Comparison of ENCODE assay signal across 1 cellular context in the genomic region with DNA sequence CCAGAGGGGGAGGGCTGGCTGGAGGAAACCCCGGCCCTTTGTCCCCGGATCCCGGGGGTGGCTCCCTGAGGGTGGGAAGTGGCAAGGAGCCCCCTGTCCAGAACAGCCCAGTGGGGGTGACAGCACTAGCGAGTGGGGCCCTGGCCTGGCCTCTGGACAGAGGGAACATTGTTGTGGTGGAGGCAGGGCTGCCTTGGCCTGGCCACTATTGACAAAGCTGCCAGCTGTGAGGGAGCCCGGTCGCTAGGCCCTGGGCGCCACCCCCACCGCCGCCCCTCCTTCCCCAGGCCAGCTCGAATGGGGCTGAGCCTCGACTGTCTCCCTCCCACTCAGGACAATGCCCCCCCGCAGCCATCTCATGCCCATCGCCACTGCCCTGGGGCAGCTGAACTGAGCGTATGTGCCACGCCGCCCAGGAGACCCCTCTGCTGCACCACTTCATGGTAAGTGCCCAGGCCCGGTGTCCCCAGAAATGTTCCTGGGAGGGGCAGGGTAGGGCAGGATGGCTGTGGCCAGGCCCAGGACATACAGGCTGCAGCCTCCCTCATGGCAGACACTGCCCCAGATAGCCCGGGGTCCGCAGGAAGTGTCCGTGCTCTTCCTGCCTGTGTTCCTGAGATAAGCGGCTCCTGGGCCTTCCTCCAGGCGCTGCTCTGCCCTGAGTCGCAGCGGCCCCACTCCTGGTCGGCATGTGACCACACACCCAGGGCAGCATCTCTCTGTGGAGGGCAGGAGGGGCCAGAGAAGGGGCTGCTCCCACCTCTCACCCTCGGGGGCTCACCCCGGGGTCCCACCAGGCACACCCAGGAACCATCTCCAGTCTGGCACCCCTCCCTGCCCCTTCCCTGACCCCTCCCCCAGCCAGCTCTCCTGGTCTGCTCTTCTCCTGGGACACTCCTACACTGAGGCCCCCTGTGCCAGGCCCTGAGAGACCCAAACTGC.
TF ChIP-seq lines count a peak whose summit lies in the region.

No MANE protein-coding gene starts in this region.

TF ChIP-seq in K562, 482 proteins besides CTCF, POLR2A, EP300 and RAD21 (continued from another document and continues in another):
- TF ChIP-seq, protein P1, sequence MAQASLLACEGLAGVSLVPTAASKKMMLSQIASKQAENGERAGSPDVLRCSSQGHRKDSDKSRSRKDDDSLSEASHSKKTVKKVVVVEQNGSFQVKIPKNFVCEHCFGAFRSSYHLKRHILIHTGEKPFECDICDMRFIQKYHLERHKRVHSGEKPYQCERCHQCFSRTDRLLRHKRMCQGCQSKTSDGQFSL (CRISPR knock-in tag; IDR thresholded peaks at IDR 0.05): peak; percentile 79
- TF ChIP-seq, protein P1 (tag; IDR thresholded peaks at IDR 0.05): no peak
- TF ChIP-seq LCOR (CRISPR knock-in tag; IDR thresholded peaks at IDR 0.05): no peak
- TF ChIP-seq ZBED1 (IDR thresholded peaks at IDR 0.05): no peak
- TF ChIP-seq, protein P2, sequence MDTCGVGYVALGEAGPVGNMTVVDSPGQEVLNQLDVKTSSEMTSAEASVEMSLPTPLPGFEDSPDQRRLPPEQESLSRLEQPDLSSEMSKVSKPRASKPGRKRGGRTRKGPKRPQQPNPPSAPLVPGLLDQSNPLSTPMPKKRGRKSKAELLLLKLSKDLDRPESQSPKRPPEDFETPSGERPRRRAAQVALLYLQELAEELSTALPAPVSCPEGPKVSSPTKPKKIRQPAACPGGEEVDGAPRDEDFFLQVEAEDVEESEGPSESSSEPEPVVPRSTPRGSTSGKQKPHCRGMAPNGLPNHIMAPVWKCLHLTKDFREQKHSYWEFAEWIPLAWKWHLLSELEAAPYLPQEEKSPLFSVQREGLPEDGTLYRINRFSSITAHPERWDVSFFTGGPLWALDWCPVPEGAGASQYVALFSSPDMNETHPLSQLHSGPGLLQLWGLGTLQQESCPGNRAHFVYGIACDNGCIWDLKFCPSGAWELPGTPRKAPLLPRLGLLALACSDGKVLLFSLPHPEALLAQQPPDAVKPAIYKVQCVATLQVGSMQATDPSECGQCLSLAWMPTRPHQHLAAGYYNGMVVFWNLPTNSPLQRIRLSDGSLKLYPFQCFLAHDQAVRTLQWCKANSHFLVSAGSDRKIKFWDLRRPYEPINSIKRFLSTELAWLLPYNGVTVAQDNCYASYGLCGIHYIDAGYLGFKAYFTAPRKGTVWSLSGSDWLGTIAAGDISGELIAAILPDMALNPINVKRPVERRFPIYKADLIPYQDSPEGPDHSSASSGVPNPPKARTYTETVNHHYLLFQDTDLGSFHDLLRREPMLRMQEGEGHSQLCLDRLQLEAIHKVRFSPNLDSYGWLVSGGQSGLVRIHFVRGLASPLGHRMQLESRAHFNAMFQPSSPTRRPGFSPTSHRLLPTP (IDR thresholded peaks at IDR 0.05; ENCODE audit: borderline replicate concordance, extremely low read depth, insufficient read length): no peak
- TF ChIP-seq, protein P3, sequence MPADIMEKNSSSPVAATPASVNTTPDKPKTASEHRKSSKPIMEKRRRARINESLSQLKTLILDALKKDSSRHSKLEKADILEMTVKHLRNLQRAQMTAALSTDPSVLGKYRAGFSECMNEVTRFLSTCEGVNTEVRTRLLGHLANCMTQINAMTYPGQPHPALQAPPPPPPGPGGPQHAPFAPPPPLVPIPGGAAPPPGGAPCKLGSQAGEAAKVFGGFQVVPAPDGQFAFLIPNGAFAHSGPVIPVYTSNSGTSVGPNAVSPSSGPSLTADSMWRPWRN (IDR thresholded peaks at IDR 0.05; ENCODE audit: low read depth): no peak
- TF ChIP-seq ARID2 (IDR thresholded peaks at IDR 0.05): no peak
- no peak for TF ChIP-seq ZNF695 (CRISPR knock-in tag; IDR thresholded peaks at IDR 0.05)
- TF ChIP-seq GTF2A2 (tag; IDR thresholded peaks at IDR 0.05): no peak
- peak; percentile 76; the same call in 1 of the 2 replicates for TF ChIP-seq MYNN (IDR thresholded peaks at IDR 0.05)
- TF ChIP-seq MYNN (CRISPR knock-in tag; IDR thresholded peaks at IDR 0.05): no peak
- TF ChIP-seq, protein P4, sequence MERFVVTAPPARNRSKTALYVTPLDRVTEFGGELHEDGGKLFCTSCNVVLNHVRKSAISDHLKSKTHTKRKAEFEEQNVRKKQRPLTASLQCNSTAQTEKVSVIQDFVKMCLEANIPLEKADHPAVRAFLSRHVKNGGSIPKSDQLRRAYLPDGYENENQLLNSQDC (CRISPR knock-in tag; IDR thresholded peaks at IDR 0.05): no peak
- TF ChIP-seq PURB (CRISPR knock-in tag; IDR thresholded peaks at IDR 0.05; ENCODE audit: low read depth): no peak
- TF ChIP-seq, protein P5, sequence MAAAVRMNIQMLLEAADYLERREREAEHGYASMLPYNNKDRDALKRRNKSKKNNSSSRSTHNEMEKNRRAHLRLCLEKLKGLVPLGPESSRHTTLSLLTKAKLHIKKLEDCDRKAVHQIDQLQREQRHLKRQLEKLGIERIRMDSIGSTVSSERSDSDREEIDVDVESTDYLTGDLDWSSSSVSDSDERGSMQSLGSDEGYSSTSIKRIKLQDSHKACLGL (CRISPR knock-in tag; IDR thresholded peaks at IDR 0.05; ENCODE audit: borderline replicate concordance, poor library complexity, severe bottlenecking): no peak
- TF ChIP-seq HCFC1 (IDR thresholded peaks at IDR 0.05; ENCODE audit: low read depth, low read length): no peak
- peak; percentile 47 for TF ChIP-seq RB1 (IDR thresholded peaks at IDR 0.05; ENCODE audit: low read depth)
- no peak for TF ChIP-seq COPS2 (conservative IDR thresholded peaks at IDR 0.05)
- TF ChIP-seq, protein P6, sequence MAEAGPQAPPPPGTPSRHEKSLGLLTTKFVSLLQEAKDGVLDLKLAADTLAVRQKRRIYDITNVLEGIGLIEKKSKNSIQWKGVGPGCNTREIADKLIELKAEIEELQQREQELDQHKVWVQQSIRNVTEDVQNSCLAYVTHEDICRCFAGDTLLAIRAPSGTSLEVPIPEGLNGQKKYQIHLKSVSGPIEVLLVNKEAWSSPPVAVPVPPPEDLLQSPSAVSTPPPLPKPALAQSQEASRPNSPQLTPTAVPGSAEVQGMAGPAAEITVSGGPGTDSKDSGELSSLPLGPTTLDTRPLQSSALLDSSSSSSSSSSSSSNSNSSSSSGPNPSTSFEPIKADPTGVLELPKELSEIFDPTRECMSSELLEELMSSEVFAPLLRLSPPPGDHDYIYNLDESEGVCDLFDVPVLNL (CRISPR knock-in tag; IDR thresholded peaks at IDR 0.05; ENCODE audit: low read depth): no peak
- no peak for TF ChIP-seq ZNF143 (CRISPR knock-in tag; IDR thresholded peaks at IDR 0.05)
- no peak for TF ChIP-seq MAFG (tag; conservative IDR thresholded peaks at IDR 0.05)
- no peak for TF ChIP-seq MEF2D (tag; conservative IDR thresholded peaks at IDR 0.05; ENCODE audit: low read depth)
- TF ChIP-seq KLF6 (CRISPR knock-in tag; IDR thresholded peaks at IDR 0.05; ENCODE audit: borderline replicate concordance): 0 out of 2 replicates have a peak, but pooled peaks have one; percentile 14
- TF ChIP-seq, protein P7, sequence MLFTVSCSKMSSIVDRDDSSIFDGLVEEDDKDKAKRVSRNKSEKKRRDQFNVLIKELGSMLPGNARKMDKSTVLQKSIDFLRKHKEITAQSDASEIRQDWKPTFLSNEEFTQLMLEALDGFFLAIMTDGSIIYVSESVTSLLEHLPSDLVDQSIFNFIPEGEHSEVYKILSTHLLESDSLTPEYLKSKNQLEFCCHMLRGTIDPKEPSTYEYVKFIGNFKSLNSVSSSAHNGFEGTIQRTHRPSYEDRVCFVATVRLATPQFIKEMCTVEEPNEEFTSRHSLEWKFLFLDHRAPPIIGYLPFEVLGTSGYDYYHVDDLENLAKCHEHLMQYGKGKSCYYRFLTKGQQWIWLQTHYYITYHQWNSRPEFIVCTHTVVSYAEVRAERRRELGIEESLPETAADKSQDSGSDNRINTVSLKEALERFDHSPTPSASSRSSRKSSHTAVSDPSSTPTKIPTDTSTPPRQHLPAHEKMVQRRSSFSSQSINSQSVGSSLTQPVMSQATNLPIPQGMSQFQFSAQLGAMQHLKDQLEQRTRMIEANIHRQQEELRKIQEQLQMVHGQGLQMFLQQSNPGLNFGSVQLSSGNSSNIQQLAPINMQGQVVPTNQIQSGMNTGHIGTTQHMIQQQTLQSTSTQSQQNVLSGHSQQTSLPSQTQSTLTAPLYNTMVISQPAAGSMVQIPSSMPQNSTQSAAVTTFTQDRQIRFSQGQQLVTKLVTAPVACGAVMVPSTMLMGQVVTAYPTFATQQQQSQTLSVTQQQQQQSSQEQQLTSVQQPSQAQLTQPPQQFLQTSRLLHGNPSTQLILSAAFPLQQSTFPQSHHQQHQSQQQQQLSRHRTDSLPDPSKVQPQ (CRISPR knock-in tag; IDR thresholded peaks at IDR 0.05; ENCODE audit: borderline replicate concordance): no peak
- TF ChIP-seq, protein P8, sequence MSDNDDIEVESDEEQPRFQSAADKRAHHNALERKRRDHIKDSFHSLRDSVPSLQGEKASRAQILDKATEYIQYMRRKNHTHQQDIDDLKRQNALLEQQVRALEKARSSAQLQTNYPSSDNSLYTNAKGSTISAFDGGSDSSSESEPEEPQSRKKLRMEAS (CRISPR knock-in tag; IDR thresholded peaks at IDR 0.05): peak; percentile 83
- TF ChIP-seq, protein P9, sequence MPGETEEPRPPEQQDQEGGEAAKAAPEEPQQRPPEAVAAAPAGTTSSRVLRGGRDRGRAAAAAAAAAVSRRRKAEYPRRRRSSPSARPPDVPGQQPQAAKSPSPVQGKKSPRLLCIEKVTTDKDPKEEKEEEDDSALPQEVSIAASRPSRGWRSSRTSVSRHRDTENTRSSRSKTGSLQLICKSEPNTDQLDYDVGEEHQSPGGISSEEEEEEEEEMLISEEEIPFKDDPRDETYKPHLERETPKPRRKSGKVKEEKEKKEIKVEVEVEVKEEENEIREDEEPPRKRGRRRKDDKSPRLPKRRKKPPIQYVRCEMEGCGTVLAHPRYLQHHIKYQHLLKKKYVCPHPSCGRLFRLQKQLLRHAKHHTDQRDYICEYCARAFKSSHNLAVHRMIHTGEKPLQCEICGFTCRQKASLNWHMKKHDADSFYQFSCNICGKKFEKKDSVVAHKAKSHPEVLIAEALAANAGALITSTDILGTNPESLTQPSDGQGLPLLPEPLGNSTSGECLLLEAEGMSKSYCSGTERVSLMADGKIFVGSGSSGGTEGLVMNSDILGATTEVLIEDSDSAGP (CRISPR knock-in tag; IDR thresholded peaks at IDR 0.05): no peak
- TF ChIP-seq, protein P10, sequence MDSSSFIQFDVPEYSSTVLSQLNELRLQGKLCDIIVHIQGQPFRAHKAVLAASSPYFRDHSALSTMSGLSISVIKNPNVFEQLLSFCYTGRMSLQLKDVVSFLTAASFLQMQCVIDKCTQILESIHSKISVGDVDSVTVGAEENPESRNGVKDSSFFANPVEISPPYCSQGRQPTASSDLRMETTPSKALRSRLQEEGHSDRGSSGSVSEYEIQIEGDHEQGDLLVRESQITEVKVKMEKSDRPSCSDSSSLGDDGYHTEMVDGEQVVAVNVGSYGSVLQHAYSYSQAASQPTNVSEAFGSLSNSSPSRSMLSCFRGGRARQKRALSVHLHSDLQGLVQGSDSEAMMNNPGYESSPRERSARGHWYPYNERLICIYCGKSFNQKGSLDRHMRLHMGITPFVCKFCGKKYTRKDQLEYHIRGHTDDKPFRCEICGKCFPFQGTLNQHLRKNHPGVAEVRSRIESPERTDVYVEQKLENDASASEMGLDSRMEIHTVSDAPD (CRISPR knock-in tag; IDR thresholded peaks at IDR 0.05): no peak
- no peak for TF ChIP-seq ZNF347 (CRISPR knock-in tag; IDR thresholded peaks at IDR 0.05; ENCODE audit: low read depth)
- no peak for TF ChIP-seq SP2 (IDR thresholded peaks at IDR 0.05; ENCODE audit: extremely low read depth, low read depth, low read length, poor library complexity, severe bottlenecking)
- 0 out of 2 replicates have a peak, but pooled peaks have one; percentile 33 for TF ChIP-seq RNF2 (IDR thresholded peaks at IDR 0.05)
- peak; percentile 94 for TF ChIP-seq TCF3 (CRISPR knock-in tag; IDR thresholded peaks at IDR 0.05)
- TF ChIP-seq OTX1 (CRISPR knock-in tag; IDR thresholded peaks at IDR 0.05): no peak
- TF ChIP-seq GABPB1 (CRISPR knock-in tag; IDR thresholded peaks at IDR 0.05): peak; percentile 59
- no peak for TF ChIP-seq TEAD1 (CRISPR knock-in tag; IDR thresholded peaks at IDR 0.05)
- no peak for TF ChIP-seq PHB (CRISPR knock-in tag; IDR thresholded peaks at IDR 0.05)
- no peak for TF ChIP-seq TCF7 (IDR thresholded peaks at IDR 0.05; ENCODE audit: borderline replicate concordance)
- TF ChIP-seq, protein P11, sequence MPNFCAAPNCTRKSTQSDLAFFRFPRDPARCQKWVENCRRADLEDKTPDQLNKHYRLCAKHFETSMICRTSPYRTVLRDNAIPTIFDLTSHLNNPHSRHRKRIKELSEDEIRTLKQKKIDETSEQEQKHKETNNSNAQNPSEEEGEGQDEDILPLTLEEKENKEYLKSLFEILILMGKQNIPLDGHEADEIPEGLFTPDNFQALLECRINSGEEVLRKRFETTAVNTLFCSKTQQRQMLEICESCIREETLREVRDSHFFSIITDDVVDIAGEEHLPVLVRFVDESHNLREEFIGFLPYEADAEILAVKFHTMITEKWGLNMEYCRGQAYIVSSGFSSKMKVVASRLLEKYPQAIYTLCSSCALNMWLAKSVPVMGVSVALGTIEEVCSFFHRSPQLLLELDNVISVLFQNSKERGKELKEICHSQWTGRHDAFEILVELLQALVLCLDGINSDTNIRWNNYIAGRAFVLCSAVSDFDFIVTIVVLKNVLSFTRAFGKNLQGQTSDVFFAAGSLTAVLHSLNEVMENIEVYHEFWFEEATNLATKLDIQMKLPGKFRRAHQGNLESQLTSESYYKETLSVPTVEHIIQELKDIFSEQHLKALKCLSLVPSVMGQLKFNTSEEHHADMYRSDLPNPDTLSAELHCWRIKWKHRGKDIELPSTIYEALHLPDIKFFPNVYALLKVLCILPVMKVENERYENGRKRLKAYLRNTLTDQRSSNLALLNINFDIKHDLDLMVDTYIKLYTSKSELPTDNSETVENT (CRISPR knock-in tag; IDR thresholded peaks at IDR 0.05): peak; percentile 11; the same call in 1 of the 2 replicates
- TF ChIP-seq, protein P12, sequence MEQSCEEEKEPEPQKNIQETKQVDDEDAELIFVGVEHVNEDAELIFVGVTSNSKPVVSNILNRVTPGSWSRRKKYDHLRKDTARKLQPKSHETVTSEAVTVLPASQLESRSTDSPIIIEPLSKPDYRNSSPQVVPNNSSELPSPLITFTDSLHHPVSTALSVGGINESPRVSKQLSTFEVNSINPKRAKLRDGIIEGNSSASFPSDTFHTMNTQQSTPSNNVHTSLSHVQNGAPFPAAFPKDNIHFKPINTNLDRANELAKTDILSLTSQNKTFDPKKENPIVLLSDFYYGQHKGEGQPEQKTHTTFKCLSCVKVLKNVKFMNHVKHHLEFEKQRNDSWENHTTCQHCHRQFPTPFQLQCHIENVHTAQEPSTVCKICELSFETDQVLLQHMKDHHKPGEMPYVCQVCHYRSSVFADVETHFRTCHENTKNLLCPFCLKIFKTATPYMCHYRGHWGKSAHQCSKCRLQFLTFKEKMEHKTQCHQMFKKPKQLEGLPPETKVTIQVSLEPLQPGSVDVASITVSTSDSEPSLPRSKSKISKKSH (CRISPR knock-in tag; IDR thresholded peaks at IDR 0.05): no peak
- TF ChIP-seq, protein P13, sequence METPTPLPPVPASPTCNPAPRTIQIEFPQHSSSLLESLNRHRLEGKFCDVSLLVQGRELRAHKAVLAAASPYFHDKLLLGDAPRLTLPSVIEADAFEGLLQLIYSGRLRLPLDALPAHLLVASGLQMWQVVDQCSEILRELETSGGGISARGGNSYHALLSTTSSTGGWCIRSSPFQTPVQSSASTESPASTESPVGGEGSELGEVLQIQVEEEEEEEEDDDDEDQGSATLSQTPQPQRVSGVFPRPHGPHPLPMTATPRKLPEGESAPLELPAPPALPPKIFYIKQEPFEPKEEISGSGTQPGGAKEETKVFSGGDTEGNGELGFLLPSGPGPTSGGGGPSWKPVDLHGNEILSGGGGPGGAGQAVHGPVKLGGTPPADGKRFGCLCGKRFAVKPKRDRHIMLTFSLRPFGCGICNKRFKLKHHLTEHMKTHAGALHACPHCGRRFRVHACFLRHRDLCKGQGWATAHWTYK (CRISPR knock-in tag; IDR thresholded peaks at IDR 0.05): no peak; the same call in 1 of the 2 replicates
